Comparison of ENCODE assay signal across 8 cellular contexts in genomic region chr15:75801859-75802593, GRCh38. TPM values are rescaled to one million over a fixed set of nuclear protein-coding genes. Genes with fewer than 3 reads are reported as not detected.
DNase-seq lines count a peak whose midpoint lies in the region; ATAC-seq and TF ChIP-seq lines count a peak whose summit lies in the region.

No MANE protein-coding gene starts in this region.

- H3K4me3 ChIP-seq in AG04450 (ENCODE audit: low read depth, low read length) (peak overlapping the region; percentile 48), HUES48 (ENCODE audit: low read depth, low read length) (peak overlapping the region; percentile 57), OCI-LY1 (ENCODE audit: low read depth, low read length, poor library complexity, severe bottlenecking) (no peak overlapping the region), mucosa of rectum (ENCODE audit: low read length in 2 of 2) (peak overlapping the region; percentile 42 to 59)

- H3K27me3 ChIP-seq in AG04450 (ENCODE audit: control insufficient read depth, insufficient read depth, low read length) (peaks cover 25% of the 10 kb centered on the region), HUES48 (ENCODE audit: control insufficient read depth, insufficient read depth, low read length) (peaks cover 18% of the 10 kb centered on the region), OCI-LY1 (ENCODE audit: insufficient read depth, low read length) (no peaks in the 10 kb centered on the region), mucosa of rectum (ENCODE audit: control insufficient read depth in 2 of 2, insufficient read depth in 2 of 2, low read length in 2 of 2) (peaks cover 6 to 15% of the 10 kb centered on the region in 2 donors)

- H3K9me2 ChIP-seq in OCI-LY1 (ENCODE audit: low read depth, low read length) = no peaks in the 10 kb centered on the region

- H3F3A ChIP-seq in OCI-LY1 (ENCODE audit: insufficient read depth, low read length) = no peaks in the 10 kb centered on the region

- TF ChIP-seq POLR2A in erythroblast (IDR thresholded peaks at IDR 0.05; ENCODE audit: low read length) = no peak

- no peaks in the 10 kb centered on the region for H3K9me3 ChIP-seq in AG04450 (ENCODE audit: control insufficient read depth, insufficient read depth, low read length)
- H3K9me3 ChIP-seq in HUES48 (ENCODE audit: control insufficient read depth, insufficient read depth, low read length) = no peaks in the 10 kb centered on the region
- H3K9me3 ChIP-seq in OCI-LY1 (ENCODE audit: low read length) = no peaks in the 10 kb centered on the region
- no peaks in the 10 kb centered on the region for H3K9me3 ChIP-seq in mucosa of rectum (ENCODE audit: control insufficient read depth in 2 of 2, low read length in 2 of 2)

- no peaks in the 10 kb centered on the region for H3K79me2 ChIP-seq in OCI-LY1 (ENCODE audit: insufficient read depth, low read length)

- H3K9ac ChIP-seq in HUES48 (ENCODE audit: low read depth, low read length) = no peak overlapping the region
- no peak overlapping the region for H3K9ac ChIP-seq in OCI-LY1 (ENCODE audit: low read length)
- H3K9ac ChIP-seq in mucosa of rectum (ENCODE audit: low read depth in 1 of 2, low read length in 2 of 2) = no peak overlapping the region

- POLR2A ChIA-PET in AG04450 (lab: Yijun Ruan, JAX) = no interaction called here

- no peaks in the 10 kb centered on the region for H4K20me1 ChIP-seq in OCI-LY1 (ENCODE audit: insufficient read depth, low read length)

- CTCF ChIA-PET in AG04450 (lab: Charles Lee) = interaction anchor here (0.5 to 4.8 kb wide), 33 partner anchors 8 to 481 kb away, joined by 3 to 41 read pairs (median 4); partner anchors contain the start of gene CSPG4

- DNase-seq in AG04450 (ENCODE audit: low read depth, low spot score) (peak; percentile 15), erythroblast (lab: John Stamatoyannopoulos, UW) (peak; percentile 79 to 87)
- peak; percentile 90 for DNase-seq in activated CD8-positive, alpha-beta memory T cell treated with anti-CD3 and anti-CD28 coated beads, Interleukin-2, amount 50 U/mL, for 48 hours
- DNase-seq in stimulated activated CD8-positive, alpha-beta memory T cell treated with anti-CD3 and anti-CD28 coated beads, Interleukin-4, amount 100 ng/mL, for 4 hours (ENCODE audit: low read depth in 2 of 2, low spot score in 1 of 2) = peak; percentile 48 to 57

- peak overlapping the region; percentile 25; the same call in 1 of the 2 replicates for H3K4me2 ChIP-seq in OCI-LY1 (ENCODE audit: low read length)

- H3K4me1 ChIP-seq in HUES48 (ENCODE audit: control insufficient read depth, insufficient read depth, low read length) = peaks cover 6% of the 10 kb centered on the region; the same call in 1 of the 2 replicates
- H3K4me1 ChIP-seq in OCI-LY1 (ENCODE audit: insufficient read depth, low read length, severe bottlenecking) = no peaks in the 10 kb centered on the region
- H3K4me1 ChIP-seq in mucosa of rectum (ENCODE audit: control insufficient read depth in 2 of 2, insufficient read depth in 2 of 2, low read length in 2 of 2) = peaks cover 2 to 3% of the 10 kb centered on the region in 2 donors

- H2AFZ ChIP-seq in OCI-LY1 (ENCODE audit: low read length) = no peak overlapping the region

- ATAC-seq in GM19025 (IDR thresholded peaks at IDR 0.05; ENCODE audit: low read depth, unreplicated experiment) = peak; percentile 83

- TF ChIP-seq CTCF in AG04450 (IDR thresholded peaks at IDR 0.05; ENCODE audit: low read depth, low read length) (peak; percentile 80), OCI-LY1 (IDR thresholded peaks at IDR 0.05; ENCODE audit: low read length) (peak; percentile 64)

- H3K27ac ChIP-seq in AG04450 (ENCODE audit: low read depth, low read length) = no peak overlapping the region
- no peak overlapping the region for H3K27ac ChIP-seq in HUES48 (ENCODE audit: low read depth, low read length)
- no peak overlapping the region for H3K27ac ChIP-seq in OCI-LY1 (ENCODE audit: low read depth, low read length, poor library complexity, severe bottlenecking)
- H3K27ac ChIP-seq in mucosa of rectum (ENCODE audit: low read depth in 2 of 2, low read length in 2 of 2) = no peak overlapping the region

- H3K36me3 ChIP-seq in HUES48 (ENCODE audit: control insufficient read depth, insufficient read depth, low read length) = no peaks in the 10 kb centered on the region
- no peaks in the 10 kb centered on the region for H3K36me3 ChIP-seq in OCI-LY1 (ENCODE audit: insufficient read depth, low read length)
- H3K36me3 ChIP-seq in mucosa of rectum (ENCODE audit: control insufficient read depth in 2 of 2, insufficient read depth in 2 of 2, low read length in 2 of 2) = no peaks in the 10 kb centered on the region

RNA-seq across cellular contexts. Expression of gene UBE2Q2, which starts 41.2 kb away (rescaled TPM):
- 41.7 and 56.8 TPM in 2 replicates for polyA plus RNA-seq in AG04450 (2011; rRNA removed)
- polyA minus RNA-seq in AG04450 (2011; rRNA and poly(A)+ RNA removed) = 10.9 and 21.5 TPM in 2 replicates

Comparison
In these comparisons a context has a peak if more than half of its experiments do, and no peak if none do; other contexts are left out.
1. DNase-seq: peak in every context shown above with its lines; median percentile 90 in activated CD8-positive, alpha-beta memory T cell treated with anti-CD3 and anti-CD28 coated beads, Interleukin-2, amount 50 U/mL, for 48 hours; 83 in erythroblast; 52 in stimulated activated CD8-positive, alpha-beta memory T cell treated with anti-CD3 and anti-CD28 coated beads, Interleukin-4, amount 100 ng/mL, for 4 hours; 15 in AG04450.